22 cellular contexts compared by ENCODE assay signal in the genomic region with DNA sequence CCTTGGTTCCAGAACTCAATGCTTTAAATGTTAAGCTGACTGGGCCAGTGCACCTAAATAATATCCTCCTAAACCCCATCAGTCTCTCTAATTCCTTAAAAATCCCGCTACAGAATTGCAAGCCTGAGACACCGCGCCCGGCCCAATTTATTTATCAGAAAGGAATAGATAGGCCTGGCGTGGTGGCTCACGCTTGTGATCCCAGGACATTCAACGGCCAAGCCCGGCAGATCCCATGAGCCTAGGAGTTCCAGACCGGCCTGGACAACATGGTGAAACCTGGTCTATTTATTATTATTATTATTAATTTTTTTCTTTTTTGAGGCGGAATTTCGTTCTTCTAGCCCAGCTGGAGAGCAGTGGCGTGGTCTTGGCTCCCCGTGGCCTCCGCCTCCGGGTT.
"Had no signal": no experiment of that assay in that cellular context is flagged by ENCODE, and none has a peak within 500 bp of the region (broad histone marks: within the 10 kb centered on the region; RNA-seq: fewer than 3 reads in every experiment).

No MANE protein-coding gene starts in this region.

- H3K4me1 Mint-ChIP-seq: immature natural killer cell; mesothelial cell of epicardium; naive B cell; naive thymus-derived CD4-positive, alpha-beta T cell had no signal

- H3K4me3 Mint-ChIP-seq: immature natural killer cell; memory B cell; mesothelial cell of epicardium; naive B cell; naive thymus-derived CD4-positive, alpha-beta T cell had no signal

- H3K27ac Mint-ChIP-seq: immature natural killer cell; memory B cell; mesothelial cell of epicardium; naive B cell; naive thymus-derived CD4-positive, alpha-beta T cell had no signal

- H3K36me3 Mint-ChIP-seq: immature natural killer cell, mesothelial cell of epicardium had no signal

- H3K9me3 ChIP-seq: lower lobe of right lung had no signal

- H3K4me1 ChIP-seq: left lung, left ventricle myocardium inferior, lower lobe of right lung had no signal

- H3K4me3 ChIP-seq: hepatocyte, left lung, left ventricle myocardium inferior, lower lobe of right lung, lung, mucosa of descending colon had no signal

- H3K27me3 ChIP-seq: hepatocyte, left lung had no signal

- H3K27ac ChIP-seq: hepatocyte, left lung, left ventricle myocardium inferior, lower lobe of right lung had no signal

- DNase-seq: hippocampal formation; hypothalamus; immature natural killer cell; kidney; kidney glomerular epithelial cell; left cardiac atrium; left colon; left lung; left ventricle myocardium inferior; left ventricle myocardium superior; lower lobe of right lung; mammary epithelial cell; mesenchymal stem cell; mesendoderm; midbrain; mucosa of descending colon; naive B cell; naive thymus-derived CD4-positive, alpha-beta T cell had no signal

- H3K36me3 ChIP-seq: left lung, left ventricle myocardium inferior, lower lobe of right lung had no signal
